8 cellular contexts compared by ENCODE assay signal in the genomic region with DNA sequence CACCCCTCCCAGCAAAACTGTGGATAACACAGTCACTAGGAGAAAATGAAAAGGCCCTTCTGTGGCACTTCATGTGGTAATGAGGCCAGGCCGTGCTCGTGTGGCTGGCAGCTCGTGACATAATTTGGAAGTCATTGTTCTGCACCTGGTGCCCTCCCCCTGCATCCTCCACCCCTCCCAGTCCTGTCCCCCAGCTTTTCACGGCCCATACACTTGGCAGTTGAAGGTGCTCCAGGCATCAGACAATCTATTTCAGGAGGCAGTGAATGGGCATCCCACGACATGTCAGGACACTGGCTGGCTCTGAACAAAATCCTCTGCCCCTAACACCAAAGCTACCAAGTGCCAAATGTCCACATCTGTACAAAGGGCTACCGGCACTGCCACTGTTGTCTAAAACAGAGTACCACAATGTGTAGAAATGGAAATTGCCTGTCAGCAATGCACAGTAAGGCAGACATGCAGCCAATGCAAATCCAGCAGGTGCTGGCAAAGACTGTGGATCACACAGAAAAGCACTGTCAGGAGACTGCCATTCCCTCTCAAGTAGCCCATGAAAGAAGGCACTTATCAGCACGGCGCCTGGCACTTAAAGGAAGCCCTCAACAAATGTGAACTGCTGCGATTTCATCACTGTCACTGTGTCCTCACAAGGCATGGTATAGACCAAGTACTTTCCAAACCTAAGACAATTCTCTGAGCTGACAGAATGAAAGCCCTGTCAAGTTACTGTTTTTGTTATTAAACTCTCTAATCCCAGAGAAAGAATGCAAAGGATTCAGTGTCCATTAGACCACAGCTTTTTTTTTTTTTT. TPM values are rescaled to one million over a fixed set of nuclear protein-coding genes. Genes with fewer than 3 reads are reported as not detected.
A peak's percentile ranks its signal among the peaks of the same experiment; 100 is the strongest.
DNase-seq lines count a peak whose midpoint lies in the region; ATAC-seq, FAIRE-seq and TF ChIP-seq lines count a peak whose summit lies in the region.

No MANE protein-coding gene starts in this region.

- peak; percentile 14 to 30 for ATAC-seq in A549
- peak; percentile 60 to 61 for ATAC-seq in naive B cell (ENCODE audit: low read depth in 2 of 2)
- ATAC-seq in HG03135 (IDR thresholded peaks at IDR 0.05; ENCODE audit: unreplicated experiment) = no peak
- ATAC-seq in HG03097 (IDR thresholded peaks at IDR 0.05; ENCODE audit: low FRiP score, unreplicated experiment) = no peak

- 13% methylated on average over 9 of the region's 9 CpGs for WGBS in A549 (ENCODE audit: missing lambda C conversion rate)
- 18% methylated on average over 9 of the region's 9 CpGs for WGBS in SK-N-SH (ENCODE audit: low lambda C conversion rate)
- 49 to 66% methylated on average over 9 of the region's 9 CpGs for WGBS in endodermal cell (ENCODE audit: insufficient coverage in 1 of 2, insufficient read length in 1 of 2), 2 experiments

- H3K36me3 Mint-ChIP-seq in endodermal cell (ENCODE audit: low read depth) (peaks cover 20% of the 10 kb centered on the region), naive B cell (peaks cover 0 to 10% of the 10 kb centered on the region in 2 donors)

- peak overlapping the region; percentile 77 for H3K9ac ChIP-seq in Loucy (ENCODE audit: low read depth, low read length, poor library complexity, severe bottlenecking)
- peak overlapping the region; percentile 29 for H3K9ac ChIP-seq in SK-N-SH
- H3K9ac ChIP-seq in endodermal cell (ENCODE audit: extremely low read depth, low read length, poor library complexity, severe bottlenecking) = peak overlapping the region; percentile 39

- H3K36me3 ChIP-seq in Loucy (ENCODE audit: insufficient read depth, low read length) = peaks cover 12% of the 10 kb centered on the region; the same call in 1 of the 2 replicates
- H3K36me3 ChIP-seq in SK-N-SH (replicated peaks in 1 of 2; ENCODE audit: control insufficient read depth in 1 of 2, insufficient read depth in 2 of 2, low read length in 1 of 2) = peaks cover 19 to 28% of the 10 kb centered on the region in 2 experiments
- H3K36me3 ChIP-seq in endodermal cell (ENCODE audit: control insufficient read depth, insufficient read depth, low read length) = peaks cover 55% of the 10 kb centered on the region

- H3F3A ChIP-seq in Loucy (ENCODE audit: low read depth) = peaks cover 23% of the 10 kb centered on the region
- peaks cover 74% of the 10 kb centered on the region for H3F3A ChIP-seq in SK-N-SH (replicated peaks; ENCODE audit: insufficient read depth)

- H3K4me3 ChIP-seq in A549 = peak overlapping the region; percentile 12; the same call in 1 of the 3 replicates
- H3K4me3 ChIP-seq in Loucy (ENCODE audit: low read length, poor library complexity, severe bottlenecking) = peak overlapping the region; percentile 69
- H3K4me3 ChIP-seq in SK-N-SH (ENCODE audit: low read depth in 2 of 2, low read length in 1 of 2) = peak overlapping the region; percentile 28 to 35
- no peak overlapping the region for H3K4me3 ChIP-seq in endodermal cell (ENCODE audit: low read length)

- peaks cover 76% of the 10 kb centered on the region for H3K4me1 ChIP-seq in A549
- peaks cover 71% of the 10 kb centered on the region for H3K4me1 ChIP-seq in Loucy (ENCODE audit: insufficient read depth, low read length, poor library complexity, severe bottlenecking)
- H3K4me1 ChIP-seq in SK-N-SH (ENCODE audit: control insufficient read depth in 1 of 2, insufficient read depth in 2 of 2, low read depth in 1 of 2, low read length in 1 of 2) = peaks cover 38 to 68% of the 10 kb centered on the region in 2 experiments
- H3K4me1 ChIP-seq in endodermal cell (ENCODE audit: control insufficient read depth, insufficient read depth, low read length) = peaks cover 32% of the 10 kb centered on the region

- no peaks in the 10 kb centered on the region for H4K20me1 ChIP-seq in Loucy (ENCODE audit: insufficient read depth, low read length, poor library complexity, severe bottlenecking)
- H4K20me1 ChIP-seq in SK-N-SH (ENCODE audit: insufficient read depth) = peaks cover 8% of the 10 kb centered on the region; the same call in 1 of the 2 replicates

- H3K4me2 ChIP-seq in A549 (peak overlapping the region; percentile 92), Loucy (ENCODE audit: low read depth, low read length, poor library complexity, severe bottlenecking) (peak overlapping the region; percentile 86), SK-N-SH (peak overlapping the region; percentile 71)

- peak overlapping the region; percentile 18; the same call in 1 of the 2 replicates for H2AFZ ChIP-seq in Loucy (ENCODE audit: low read length)
- no peak overlapping the region for H2AFZ ChIP-seq in SK-N-SH (ENCODE audit: low read depth)

- CTCF ChIA-PET in A549 (lab: Yijun Ruan, JAX) = interaction anchor here (0.6 to 13.5 kb wide), 11 partner anchors 10 to 141 kb away, joined by 3 to 127 read pairs (median 4); a partner anchor contains a TSS
- CTCF ChIA-PET in SK-N-SH (lab: Yijun Ruan, JAX) = interaction anchor here (0.9 to 7.9 kb wide), 10 partner anchors 10 to 155 kb away, joined by 3 to 52 read pairs (median 10); no protein-coding TSS in a partner anchor

- TF ChIP-seq RAD21 in A549 (conservative IDR thresholded peaks at IDR 0.05 in 1 of 2, IDR thresholded peaks at IDR 0.05 in 1 of 2) = no peak
- no peak for TF ChIP-seq RAD21 in SK-N-SH (IDR thresholded peaks at IDR 0.05; ENCODE audit: low read length)

- H3K9me3 ChIP-seq in A549 = no peaks in the 10 kb centered on the region
- H3K9me3 ChIP-seq in Loucy (ENCODE audit: insufficient read depth, low read depth, low read length) = no peaks in the 10 kb centered on the region
- no peaks in the 10 kb centered on the region for H3K9me3 ChIP-seq in SK-N-SH
- H3K9me3 ChIP-seq in endodermal cell (ENCODE audit: control insufficient read depth, low read length) = peaks cover 9% of the 10 kb centered on the region

- DNase-seq in A549 (ENCODE audit: low read depth in 1 of 2, low spot score in 1 of 2) (peak in 1 of 2 experiments; percentile 40), SK-N-SH (no peak), endodermal cell (peak; percentile 72), naive B cell (no peak)

- POLR2A ChIA-PET in A549 (lab: Yijun Ruan, JAX) (interaction anchor here (0.5 to 2.5 kb wide), 4 partner anchors 27 to 158 kb away, joined by 4 to 8 read pairs (median 4); no protein-coding TSS in a partner anchor), SK-N-SH (lab: Yijun Ruan, JAX) (interaction anchor here (0.7 to 1.3 kb wide), 3 partner anchors 10 to 38 kb away, joined by 3 to 4 read pairs (median 3); no protein-coding TSS in a partner anchor)

- H3K27ac Mint-ChIP-seq in endodermal cell = peak overlapping the region; percentile 94
- peak overlapping the region in 5 of 6 donors; percentile 22 to 88 (median 78) for H3K27ac Mint-ChIP-seq in naive B cell

- TF ChIP-seq CTCF in A549 (IDR thresholded peaks at IDR 0.05) (no peak), Loucy (conservative IDR thresholded peaks at IDR 0.05; ENCODE audit: low read length) (no peak), SK-N-SH (IDR thresholded peaks at IDR 0.05) (no peak), endodermal cell (conservative IDR thresholded peaks at IDR 0.05) (no peak)

- peaks cover 35% of the 10 kb centered on the region for H3K4me1 Mint-ChIP-seq in endodermal cell
- peaks cover 44 to 53% (median 50%) of the 10 kb centered on the region in 3 donors for H3K4me1 Mint-ChIP-seq in naive B cell

- H3K4me3 Mint-ChIP-seq in endodermal cell (no peak overlapping the region), naive B cell (peak overlapping the region in 7 of 8 donors; percentile 59 to 94 (median 86))

- no peak for TF ChIP-seq EP300 in A549 (IDR thresholded peaks at IDR 0.05)
- no peak for TF ChIP-seq EP300 in SK-N-SH (IDR thresholded peaks at IDR 0.05; ENCODE audit: borderline replicate concordance in 1 of 2, low read depth in 1 of 2, low read length in 1 of 2)

- no peak for FAIRE-seq in A549 (lab: Jason Lieb, UNC)

- H3K27ac ChIP-seq in A549 (peak overlapping the region; percentile 91), SK-N-SH (ENCODE audit: low read depth in 2 of 2, low read length in 1 of 2) (peak overlapping the region; percentile 97 to 99), endodermal cell (ENCODE audit: low read depth, low read length) (peak overlapping the region; percentile 100)

- no peaks in the 10 kb centered on the region for H3K27me3 ChIP-seq in Loucy (ENCODE audit: insufficient read depth, low read length, poor library complexity, severe bottlenecking)
- H3K27me3 ChIP-seq in SK-N-SH (ENCODE audit: insufficient read depth) = no peaks in the 10 kb centered on the region
- no peaks in the 10 kb centered on the region for H3K27me3 ChIP-seq in endodermal cell (ENCODE audit: control insufficient read depth, insufficient read depth, low read length, poor library complexity, severe bottlenecking)

- TF ChIP-seq POLR2A in A549 (IDR thresholded peaks at IDR 0.05; ENCODE audit: low read length) = no peak
- peak; percentile 16 for TF ChIP-seq POLR2A in GM18526 (IDR thresholded peaks at IDR 0.05; ENCODE audit: extremely low read depth, insufficient read length)

- H3K9me3 Mint-ChIP-seq in endodermal cell (peaks cover 2% of the 10 kb centered on the region), naive B cell (no peaks in the 10 kb centered on the region)

- H3K79me2 ChIP-seq in Loucy (ENCODE audit: insufficient read depth, low read length) (peaks cover 74% of the 10 kb centered on the region), SK-N-SH (ENCODE audit: insufficient read depth) (peaks cover 93% of the 10 kb centered on the region)

- no peaks in the 10 kb centered on the region for H3K27me3 Mint-ChIP-seq in endodermal cell (ENCODE audit: insufficient read depth)
- H3K27me3 Mint-ChIP-seq in naive B cell = no peaks in the 10 kb centered on the region

- no peaks in the 10 kb centered on the region for H3K9me2 ChIP-seq in Loucy (replicated peaks; ENCODE audit: low read depth, low read length)
- no peaks in the 10 kb centered on the region for H3K9me2 ChIP-seq in SK-N-SH

RNA-seq across cellular contexts. Expression of a gene that starts 39.1 kb away (rescaled TPM):
- polyA plus RNA-seq in A549 (2011; rRNA removed) = 245 and 296 TPM in 2 replicates
- 158 and 173 TPM in 2 replicates for polyA plus RNA-seq in A549 (2012; cell fraction: cytosol; rRNA removed)
- 116 and 183 TPM in 2 replicates for polyA plus RNA-seq in A549 (2012; cell fraction: nucleus; rRNA removed)
- 165 to 189 TPM (median 166 TPM) in 3 replicates for polyA plus RNA-seq in A549 (2017; fragmentation: RNase III; extraction: RNeasy Plus Mini Kit Qiagen cat#74134 plus additional on column Dnase treatment)
- polyA minus RNA-seq in A549 (2011; rRNA and poly(A)+ RNA removed) = 601 and 684 TPM in 2 replicates
- 150 and 214 TPM in 2 replicates for polyA plus RNA-seq in SK-N-SH (2012; rRNA removed)
- polyA plus RNA-seq in SK-N-SH (2012; cell fraction: cytosol; rRNA removed) = 187 and 195 TPM in 2 replicates
- 155 and 182 TPM in 2 replicates for polyA plus RNA-seq in SK-N-SH (2012; cell fraction: nucleus; rRNA removed)
- 100 to 1,000 TPM; 122 to 125 TPM for total RNA-seq in endodermal cell
- polyA plus RNA-seq in endodermal cell (2013, experiment 1 of 2) = 143 TPM
- polyA plus RNA-seq in endodermal cell (2013, experiment 2 of 2) = 130 TPM
- polyA plus RNA-seq in naive B cell (ENCODE audit: low read depth in 6 of 6) = 10 to 100 TPM; 71.0 to 84.7 (median 73.4) TPM

RNA-seq across cellular contexts. Expression of a gene that starts 58.5 kb away (rescaled TPM):
- polyA plus RNA-seq in A549 (2011; rRNA removed) = 0.17 and 0.24 TPM in 2 replicates
- 0.30 and 0.49 TPM in 2 replicates for polyA plus RNA-seq in A549 (2012; cell fraction: cytosol; rRNA removed)
- polyA plus RNA-seq in A549 (2012; cell fraction: nucleus; rRNA removed) = 1.2 and 1.3 TPM in 2 replicates
- polyA plus RNA-seq in A549 (2017; fragmentation: RNase III; extraction: RNeasy Plus Mini Kit Qiagen cat#74134 plus additional on column Dnase treatment) = 0.43 to 0.67 TPM (median 0.65 TPM) in 3 replicates
- 0.19 TPM in 1 of 2 replicates, not detected in the other for polyA minus RNA-seq in A549 (2011; rRNA and poly(A)+ RNA removed)
- polyA plus RNA-seq in SK-N-SH (2012; rRNA removed) = 2.8 and 3.2 TPM in 2 replicates
- polyA plus RNA-seq in SK-N-SH (2012; cell fraction: cytosol; rRNA removed) = 1.3 and 2.1 TPM in 2 replicates
- polyA plus RNA-seq in SK-N-SH (2012; cell fraction: nucleus; rRNA removed) = 5.8 and 6.0 TPM in 2 replicates
- under 1 TPM in 1 of 2 donors, not detected in 1; 0.13 TPM for total RNA-seq in endodermal cell
- polyA plus RNA-seq in endodermal cell (2013, experiment 1 of 2) = 0.18 TPM
- polyA plus RNA-seq in endodermal cell (2013, experiment 2 of 2) = 0.46 TPM
- 10 to 100 TPM; 28.4 to 56.4 (median 36.0) TPM for polyA plus RNA-seq in naive B cell (ENCODE audit: low read depth in 6 of 6)

Comparison
In these comparisons a context has a peak if more than half of its experiments do, and no peak if none do; other contexts are left out.
1. ATAC-seq: peak in A549 (2 of 2) and naive B cell (2 of 2); none in HG03135 (single experiment) and HG03097 (single experiment).
2. Peak in every context shown above with its lines, with median percentiles within 50 percentile points of each other: H3K27ac ChIP-seq, H3K4me2 ChIP-seq and H3K9ac ChIP-seq.